Comparison of ENCODE assay signal across 8 cellular contexts in genomic region chr19:7829561-7830271, GRCh38. TPM values are rescaled to one million over a fixed set of nuclear protein-coding genes. Genes with fewer than 3 reads are reported as not detected.
DNase-seq lines count a peak whose midpoint lies in the region; TF ChIP-seq lines count a peak whose summit lies in the region.

Gene EVI5L, plus strand, starts transcription at chr19:7830218. Its CDS starts 16,325 bp downstream, at chr19:7846543.

- TF ChIP-seq CTCF in fibroblast of villous mesenchyme (IDR thresholded peaks at IDR 0.05; ENCODE audit: insufficient read depth, low read depth, low read length) (no peak), nephron progenitor cell (IDR thresholded peaks at IDR 0.05) (no peak)

- peak within 1 kb of the TSS; percentile 40 for H3K4me3 ChIP-seq in HAP-1
- H3K4me3 ChIP-seq in MG63, result peak within 1 kb of the TSS; percentile 58
- peak within 1 kb of the TSS; percentile 77 for H3K4me3 ChIP-seq in fibroblast of villous mesenchyme (ENCODE audit: low read depth, low read length)

- peak within 1 kb of the TSS; percentile 42 for H3K27ac Mint-ChIP-seq in nephron progenitor cell
- H3K27ac Mint-ChIP-seq in stimulated activated naive CD8-positive, alpha-beta T cell treated with anti-CD3 and anti-CD28 coated beads, Interleukin-15, Interleukin-2, amounts not matched to agents 100 ng/mL and 50 ng/mL, for 24 hours, result peak within 1 kb of the TSS; percentile 88

- H3K36me3 ChIP-seq in HAP-1 (replicated peaks) (no peaks in the 10 kb centered on the region), MG63 (no peaks in the 10 kb centered on the region)

- H3K9me3 ChIP-seq in HAP-1 (no peaks in the 10 kb centered on the region), MG63 (no peaks in the 10 kb centered on the region)

- H3K4me1 ChIP-seq in HAP-1, result peaks cover 4% of the 10 kb centered on the region; the same call in 1 of the 2 replicates

- H3K27me3 Mint-ChIP-seq in nephron progenitor cell (ENCODE audit: low read depth, poor library complexity), result peaks cover 59% of the 10 kb centered on the region
- peaks cover 11% of the 10 kb centered on the region for H3K27me3 Mint-ChIP-seq in stimulated activated naive CD8-positive, alpha-beta T cell treated with anti-CD3 and anti-CD28 coated beads, Interleukin-15, Interleukin-2, amounts not matched to agents 100 ng/mL and 50 ng/mL, for 24 hours

- no peaks in the 10 kb centered on the region for H3K36me3 Mint-ChIP-seq in nephron progenitor cell (ENCODE audit: low read depth)
- no peaks in the 10 kb centered on the region for H3K36me3 Mint-ChIP-seq in stimulated activated naive CD8-positive, alpha-beta T cell treated with anti-CD3 and anti-CD28 coated beads, Interleukin-15, Interleukin-2, amounts not matched to agents 100 ng/mL and 50 ng/mL, for 24 hours (ENCODE audit: low read depth)

- in situ Hi-C loops in HAP-1 (cut with MboI; ENCODE audit: low sequenced_read_pairs), result no loop called here

- peaks cover 19% of the 10 kb centered on the region for H3K4me1 Mint-ChIP-seq in nephron progenitor cell
- H3K4me1 Mint-ChIP-seq in stimulated activated naive CD8-positive, alpha-beta T cell treated with anti-CD3 and anti-CD28 coated beads, Interleukin-15, Interleukin-2, amounts not matched to agents 100 ng/mL and 50 ng/mL, for 24 hours (ENCODE audit: low read depth), result peaks cover 16% of the 10 kb centered on the region

- DNase-seq in ELF-1 (ENCODE audit: low read depth, low spot score) (peak; percentile 100), HAP-1 (ENCODE audit: low spot score in 2 of 2) (peak; percentile 99 to 100), MG63 (peak; percentile 100), SHP77 treated with DMSO at 0.1 percent for 48 hours (lab: John Stamatoyannopoulos, UW) (peak; percentile 99), activated gamma-delta T cell treated with Interleukin-2 at 50 U/mL for 16 hours (peak; percentile 100), fibroblast of villous mesenchyme (ENCODE audit: low read depth) (peak; percentile 100), nephron progenitor cell (peak; percentile 100)

- H3K4me3 Mint-ChIP-seq in nephron progenitor cell, result peak within 1 kb of the TSS; percentile 85
- peak within 1 kb of the TSS; percentile 86 for H3K4me3 Mint-ChIP-seq in stimulated activated naive CD8-positive, alpha-beta T cell treated with anti-CD3 and anti-CD28 coated beads, Interleukin-15, Interleukin-2, amounts not matched to agents 100 ng/mL and 50 ng/mL, for 24 hours

- H3K27me3 ChIP-seq in HAP-1 (ENCODE audit: low read depth), result no peaks in the 10 kb centered on the region
- peaks cover 28% of the 10 kb centered on the region for H3K27me3 ChIP-seq in MG63

- H3K9me3 Mint-ChIP-seq in nephron progenitor cell, result peaks cover 4% of the 10 kb centered on the region
- H3K9me3 Mint-ChIP-seq in stimulated activated naive CD8-positive, alpha-beta T cell treated with anti-CD3 and anti-CD28 coated beads, Interleukin-15, Interleukin-2, amounts not matched to agents 100 ng/mL and 50 ng/mL, for 24 hours, result no peaks in the 10 kb centered on the region

RNA-seq across cellular contexts. Expression of gene EVI5L, which starts in this region (rescaled TPM):
- 21.4 and 31.0 TPM in 2 replicates for total RNA-seq in MG63 (2014; rRNA removed; shearing (Covaris generic); ENCODE audit: low replicate concordance)
- total RNA-seq in fibroblast of villous mesenchyme, result 24.8 and 25.5 TPM in 2 replicates

Comparison
In these comparisons a context has a peak if more than half of its experiments do, and no peak if none do; other contexts are left out.
1. Peak in every context shown above with its lines: DNase-seq and H3K4me3 ChIP-seq.